In genomic region chr14:38405851-38406630, GRCh38 we compare ENCODE assay signal across 13 cellular contexts.
DNase-seq lines count a peak whose midpoint lies in the region; ATAC-seq lines count a peak whose summit lies in the region.
"Had no signal": no experiment of that assay in that cellular context is flagged by ENCODE, and none has a peak within 500 bp of the region (broad histone marks: within the 10 kb centered on the region; RNA-seq: fewer than 3 reads in every experiment).

No MANE protein-coding gene starts in this region.

- no peak for ATAC-seq in GM18873 (IDR thresholded peaks at IDR 0.05; ENCODE audit: low FRiP score, unreplicated experiment)
- ATAC-seq: stimulated activated effector memory CD8-positive, alpha-beta T cell treated with anti-CD3 and anti-CD28 coated beads, Interleukin-12 subunit alpha, Interleukin-12 subunit beta, amount 100 ng/mL, for 72 hours had no signal

- no peaks in the 10 kb centered on the region; the same call in 1 of the 2 replicates for H3K9me3 ChIP-seq in SJCRH30 (replicated peaks)
- H3K9me3 ChIP-seq: SJSA1 had no signal

- H3K27me3 ChIP-seq in SJCRH30, result no peaks in the 10 kb centered on the region
- H3K27me3 ChIP-seq: SJSA1 had no signal

- H3K4me3 ChIP-seq in SJCRH30, result no peak overlapping the region
- H3K4me3 ChIP-seq: SJSA1 had no signal

- H3K4me1 ChIP-seq in SJCRH30, result peaks cover 32% of the 10 kb centered on the region

- DNase-seq in DMS 273 (lab: John Stamatoyannopoulos, UW; ENCODE audit: unreplicated experiment), result peak; percentile 68
- peak; percentile 30 for DNase-seq in NCI-H1092 (lab: John Stamatoyannopoulos, UW)
- peak; percentile 93 to 96 for DNase-seq in SJCRH30
- DNase-seq in left kidney (ENCODE audit: low read depth, low spot score), result peak; percentile 49
- no peak for DNase-seq in NK-92 (lab: John Stamatoyannopoulos, UW; ENCODE audit: unreplicated experiment)
- DNase-seq in activated CD4-positive, CD25-positive, alpha-beta regulatory T cell (lab: John Stamatoyannopoulos, UW), result no peak
- DNase-seq in stimulated activated CD4-positive, alpha-beta T cell treated with anti-CD3 and anti-CD28 coated beads, Interleukin-4, amount 100 ng/mL, for 4 hours, result no peak
- DNase-seq: amniotic stem cell, small intestine had no signal

- peak overlapping the region; percentile 58 for H3K27ac ChIP-seq in SJCRH30
- H3K27ac ChIP-seq: KMS-11 had no signal

- no peaks in the 10 kb centered on the region for H3K36me3 ChIP-seq in SJCRH30
- H3K36me3 ChIP-seq: SJSA1 had no signal

Comparison
In these comparisons a context has a peak if more than half of its experiments do, and no peak if none do; other contexts are left out.
1. DNase-seq: peak in DMS 273 (single experiment), NCI-H1092 (single experiment), SJCRH30 (2 of 2) and left kidney (single experiment); none in NK-92 (single experiment), activated CD4-positive, CD25-positive, alpha-beta regulatory T cell (0 of 4) and stimulated activated CD4-positive, alpha-beta T cell treated with anti-CD3 and anti-CD28 coated beads, Interleukin-4, amount 100 ng/mL, for 4 hours (0 of 2).